ENCODE assay signal across 33 cellular contexts in genomic region chr1:19780267-19780877, GRCh38. TPM values are rescaled to one million over a fixed set of nuclear protein-coding genes. Genes with fewer than 3 reads are reported as not detected.
"Had no signal": no experiment of that assay in that cellular context is flagged by ENCODE, and none has a peak within 500 bp of the region (broad histone marks: within the 10 kb centered on the region; RNA-seq: fewer than 3 reads in every experiment).

No MANE protein-coding gene starts in this region.

- H3K27ac ChIP-seq: left ventricle myocardium inferior, neural progenitor cell, neutrophil, parathyroid adenoma, psoas muscle, right lobe of liver, tibial nerve, uterus had no signal

- ATAC-seq: natural killer cell; psoas muscle; right lobe of liver; stimulated activated memory B cell treated with anti-CD40 and anti-IgM and Interleukin-4, amounts not matched to agents 10 μg/mL and 1 μg/mL and 100 μg/mL, for 72 hours; stimulated activated naive CD8-positive, alpha-beta T cell treated with anti-CD3 and anti-CD28 coated beads, Interleukin-15, amount 100 ng/mL, for 72 hours had no signal

- H3K9me3 ChIP-seq: left ventricle myocardium inferior, neutrophil, psoas muscle, right lobe of liver, tibial nerve, uterus had no signal

- H3K79me2 ChIP-seq: parathyroid adenoma had no signal

- H3K36me3 ChIP-seq: neural progenitor cell, uterus had no signal

- H2AFZ ChIP-seq: neural progenitor cell, parathyroid adenoma had no signal

- H3K4me1 ChIP-seq: left ventricle myocardium inferior, neural progenitor cell, parathyroid adenoma, right lobe of liver, tibial nerve, uterus had no signal

- H3K4me3 ChIP-seq: left ventricle myocardium inferior, lung, neural progenitor cell, psoas muscle, right lobe of liver, smooth muscle cell, tibial nerve, uterus had no signal

- DNase-seq: hypothalamus; islet precursor cell; left ventricle myocardium inferior; mesendoderm; naive B cell; natural killer cell; nephron progenitor cell; occipital lobe; psoas muscle; stimulated activated CD4-positive, alpha-beta T cell treated with anti-CD3 and anti-CD28 coated beads, Interleukin-1b, Interleukin-23, amount 100 ng/mL, for 48 hours; stimulated activated CD4-positive, alpha-beta T cell treated with anti-CD3 and anti-CD28 coated beads, Interleukin-2, amount 100 ng/mL, for 48 hours; stimulated activated CD4-positive, alpha-beta T cell treated with anti-CD3 and anti-CD28 coated beads, Interleukin-4, amount 100 ng/mL, for 4 hours; stimulated activated CD8-positive, alpha-beta memory T cell treated with anti-CD3 and anti-CD28 coated beads, Interleukin-4, amount 100 ng/mL, for 48 hours; stimulated activated naive CD4-positive, alpha-beta T cell treated with Interleukin-2 at 50 U/mL for 16 hours; stimulated activated naive CD8-positive, alpha-beta T cell treated with anti-CD3 and anti-CD28 coated beads, Interleukin-15, amount 100 ng/mL, for 72 hours; substantia nigra; uterus had no signal

- H3K9ac ChIP-seq: neural progenitor cell, parathyroid adenoma had no signal

- H3K27me3 ChIP-seq: neutrophil, right lobe of liver, tibial nerve, uterus had no signal

- H3K4me2 ChIP-seq: neural progenitor cell, smooth muscle cell had no signal

RNA-seq across cellular contexts. Expression of gene RNF186, which starts 34.7 kb away (rescaled TPM):
- total RNA-seq: kidney epithelial cell, left ventricle myocardium inferior, lung, mesothelial cell of epicardium, mononuclear cell, natural killer cell, occipital lobe, osteocyte, posterior vena cava, psoas muscle, skeletal muscle tissue, smooth muscle cell, temporal lobe, tibial nerve, ureter had no signal
- polyA plus RNA-seq: lung, smooth muscle cell had no signal
